In genomic region chr6:157050537-157051280, GRCh38 we compare ENCODE assay signal across 13 cellular contexts.
DNase-seq lines count a peak whose midpoint lies in the region; ATAC-seq and TF ChIP-seq lines count a peak whose summit lies in the region.
"Had no signal": no experiment of that assay in that cellular context is flagged by ENCODE, and none has a peak within 500 bp of the region (broad histone marks: within the 10 kb centered on the region; RNA-seq: fewer than 3 reads in every experiment).

No MANE protein-coding gene starts in this region.

- H3K27me3 Mint-ChIP-seq in osteocyte (ENCODE audit: unreplicated experiment): no peaks in the 10 kb centered on the region

- peaks cover 1% of the 10 kb centered on the region for H3K9me3 Mint-ChIP-seq in osteocyte (ENCODE audit: unreplicated experiment)

- in situ Hi-C loops in Panc1 (cut with HindIII; ENCODE audit: low pct_unique_long_range_greater_than_20kb, low sequenced_read_pairs): no loop called here

- peaks cover under 1% of the 10 kb centered on the region for H3K36me3 Mint-ChIP-seq in osteocyte (ENCODE audit: unreplicated experiment)

- H3K9me3 ChIP-seq in A673 (ENCODE audit: low read depth, low read length, poor library complexity, severe bottlenecking) (no peaks in the 10 kb centered on the region), Panc1 (ENCODE audit: control insufficient read depth, insufficient read depth, low read depth, low read length) (no peaks in the 10 kb centered on the region)
- H3K9me3 ChIP-seq: neutrophil had no signal

- DNase-seq in A673 (ENCODE audit: low spot score): peak; percentile 23
- no peak for DNase-seq in HEK293T (ENCODE audit: extremely low spot score)
- no peak for DNase-seq in Panc1 (ENCODE audit: low read depth, low spot score)
- peak; percentile 41 for DNase-seq in left cardiac atrium
- no peak for DNase-seq in SKM-1 (lab: John Stamatoyannopoulos, UW; ENCODE audit: unreplicated experiment)
- no peak for DNase-seq in osteocyte (ENCODE audit: extremely low spot score, unreplicated experiment)
- DNase-seq: activated CD8-positive, alpha-beta memory T cell treated with anti-CD3 and anti-CD28 coated beads, Interleukin-2, amount 50 U/mL, for 4 hours; NCI-H446 treated with DMSO at 0.1 percent for 48 hours; RPMI8226 had no signal

- H3K4me3 ChIP-seq in A673 (ENCODE audit: low read depth, low read length, poor library complexity, severe bottlenecking) (no peak overlapping the region), Panc1 (ENCODE audit: low read depth in 2 of 2, low read length in 2 of 2) (no peak overlapping the region)
- H3K4me3 ChIP-seq: K562 had no signal

- H3K4me1 ChIP-seq in A673 (ENCODE audit: insufficient read depth, low read length, poor library complexity, severe bottlenecking): peaks cover 33% of the 10 kb centered on the region
- no peaks in the 10 kb centered on the region for H3K4me1 ChIP-seq in Panc1 (ENCODE audit: control insufficient read depth, insufficient read depth, low read length)

- H3K27ac Mint-ChIP-seq in osteocyte (ENCODE audit: unreplicated experiment): no peak overlapping the region

- no peak overlapping the region for H3K27ac ChIP-seq in A673 (ENCODE audit: low read depth, low read length, poor library complexity, severe bottlenecking)
- H3K27ac ChIP-seq in Panc1 (ENCODE audit: low read length): no peak overlapping the region
- H3K27ac ChIP-seq: neutrophil had no signal

- H3K4me3 Mint-ChIP-seq in osteocyte (ENCODE audit: unreplicated experiment): no peak overlapping the region

- CTCF ChIA-PET in A673 (lab: Charles Lee) (no interaction called here), HEK293T (lab: Yijun Ruan, JAX) (no interaction called here), Panc1 (lab: Charles Lee) (interaction anchor here (0.6 kb wide), 1 partner anchor 19 kb away, joined by 3 read pairs; no protein-coding TSS in a partner anchor)

- H3K36me3 ChIP-seq in A673 (ENCODE audit: insufficient read depth, low read length, poor library complexity, severe bottlenecking): no peaks in the 10 kb centered on the region
- H3K36me3 ChIP-seq in Panc1 (ENCODE audit: control insufficient read depth, insufficient read depth, low read length): no peaks in the 10 kb centered on the region
- H3K36me3 ChIP-seq: neutrophil had no signal

- BruUV-seq in A673 (replicated peaks; lab: Mats Ljungman, UMichigan) (no TSS peak), Panc1 (replicated peaks; lab: Mats Ljungman, UMichigan) (TSS peak; percentile 14)

- peaks cover 35% of the 10 kb centered on the region for H3K4me1 Mint-ChIP-seq in osteocyte (ENCODE audit: unreplicated experiment)

- ATAC-seq in Panc1 (no peak), left cardiac atrium (peak; percentile 56 to 68), HG03439 (IDR thresholded peaks at IDR 0.05; ENCODE audit: unreplicated experiment) (no peak), HG02763 (IDR thresholded peaks at IDR 0.05; ENCODE audit: unreplicated experiment) (no peak)
- ATAC-seq: K562 had no signal

- intact Hi-C loops in A673 (cut with micrococcal nuclease; ENCODE audit: unreplicated experiment): no loop called here
- intact Hi-C loops in Panc1 (cut with micrococcal nuclease; ENCODE audit: unreplicated experiment): no loop called here
- intact Hi-C loops in left cardiac atrium (cut with DNase I): no loop called here

- no peak for TF ChIP-seq CTCF in A673 (conservative IDR thresholded peaks at IDR 0.05; ENCODE audit: low read depth, low read length)
- no peak for TF ChIP-seq CTCF in Panc1 (IDR thresholded peaks at IDR 0.05)
- TF ChIP-seq CTCF in osteocyte (IDR thresholded peaks at IDR 0.05): no peak

- POLR2A ChIA-PET in A673 (lab: Charles Lee; ENCODE audit: low non-redundant PET): interaction anchor here (0.7 kb wide), 1 partner anchor 753 kb away, joined by 4 read pairs; no protein-coding TSS in a partner anchor
- POLR2A ChIA-PET in HEK293T (lab: Yijun Ruan, JAX): no interaction called here
- POLR2A ChIA-PET in Panc1 (lab: Charles Lee): no interaction called here

- H3K27me3 ChIP-seq in A673 (replicated peaks; ENCODE audit: insufficient read depth, low read depth, low read length, poor library complexity) (no peaks in the 10 kb centered on the region), Panc1 (ENCODE audit: control insufficient read depth, insufficient read depth, low read length) (no peaks in the 10 kb centered on the region)
- H3K27me3 ChIP-seq: neutrophil had no signal

TF ChIP-seq in HEK293T, 16 proteins besides CTCF, POLR2A, EP300 and RAD21:
- TF ChIP-seq PKNOX1 (IDR thresholded peaks at IDR 0.05): peak; percentile 39; the same call in 1 of the 2 replicates
- no peak for TF ChIP-seq LEF1 (IDR thresholded peaks at IDR 0.05; ENCODE audit: borderline replicate concordance)
- TF ChIP-seq FOXK2 (IDR thresholded peaks at IDR 0.05): no peak

Comparison
In these comparisons a context has a peak if more than half of its experiments do, and no peak if none do; other contexts are left out.
1. DNase-seq: peak in A673 (single experiment) and left cardiac atrium (single experiment); none in HEK293T (single experiment), Panc1 (single experiment), SKM-1 (single experiment) and osteocyte (single experiment).
2. ATAC-seq: peak in left cardiac atrium (2 of 2); none in Panc1 (single experiment), HG03439 (single experiment) and HG02763 (single experiment).